In genomic region chr4:10730019-10730418, GRCh38 we compare ENCODE assay signal across 13 cellular contexts. TPM values are rescaled to one million over a fixed set of nuclear protein-coding genes. Genes with fewer than 3 reads are reported as not detected.
A peak's percentile ranks its signal among the peaks of the same experiment; 100 is the strongest.
DNase-seq lines count a peak whose midpoint lies in the region; ATAC-seq and TF ChIP-seq lines count a peak whose summit lies in the region.
"Had no signal": no experiment of that assay in that cellular context is flagged by ENCODE, and none has a peak within 500 bp of the region (broad histone marks: within the 10 kb centered on the region; RNA-seq: fewer than 3 reads in every experiment).

No MANE protein-coding gene starts in this region.

- H2AFZ ChIP-seq in OCI-LY3 (ENCODE audit: low read depth, low read length), result no peak overlapping the region

- no peak for TF ChIP-seq CTCF in OCI-LY3 (IDR thresholded peaks at IDR 0.05; ENCODE audit: low read depth, low read length)
- no peak for TF ChIP-seq CTCF in glutamatergic neuron (IDR thresholded peaks at IDR 0.05; ENCODE audit: partially characterized antibody, unreplicated experiment)

- no peaks in the 10 kb centered on the region for H3K27me3 Mint-ChIP-seq in glutamatergic neuron (ENCODE audit: unreplicated experiment)

- DNase-seq in CD1c-positive myeloid dendritic cell (ENCODE audit: extremely low spot score) (no peak), DMS79 treated with DMSO at 0.1 percent for 48 hours (lab: John Stamatoyannopoulos, UW) (no peak), glutamatergic neuron (no peak), DMS 273 (lab: John Stamatoyannopoulos, UW; ENCODE audit: unreplicated experiment) (no peak)
- DNase-seq: amniotic stem cell; CD8-positive, alpha-beta memory T cell; NCI-H1436; Peyer's patch had no signal

- H3K9me3 Mint-ChIP-seq in glutamatergic neuron (ENCODE audit: unreplicated experiment), result no peaks in the 10 kb centered on the region
- H3K9me3 Mint-ChIP-seq: nephron had no signal

- no peak overlapping the region for H3K9ac ChIP-seq in OCI-LY3 (ENCODE audit: low read length)

- H3K4me3 ChIP-seq in OCI-LY3 (ENCODE audit: low read length), result no peak overlapping the region
- H3K4me3 ChIP-seq: Peyer's patch had no signal

- no peaks in the 10 kb centered on the region for H3K9me3 ChIP-seq in OCI-LY3 (ENCODE audit: insufficient read depth, low read length)
- H3K9me3 ChIP-seq: Peyer's patch had no signal

- no peaks in the 10 kb centered on the region for H3K36me3 Mint-ChIP-seq in glutamatergic neuron (ENCODE audit: unreplicated experiment)
- H3K36me3 Mint-ChIP-seq: CD8-positive, alpha-beta memory T cell had no signal

- H3K36me3 ChIP-seq in OCI-LY3 (replicated peaks; ENCODE audit: low read depth, low read length), result no peaks in the 10 kb centered on the region
- H3K36me3 ChIP-seq: Peyer's patch had no signal

- peaks cover 4% of the 10 kb centered on the region; the same call in 1 of the 2 replicates for H3K27me3 ChIP-seq in OCI-LY3 (ENCODE audit: low read depth, low read length)
- H3K27me3 ChIP-seq: Peyer's patch had no signal

- H3K27ac Mint-ChIP-seq in glutamatergic neuron (ENCODE audit: unreplicated experiment), result no peak overlapping the region
- H3K27ac Mint-ChIP-seq: CD8-positive, alpha-beta memory T cell; nephron had no signal

- ATAC-seq in GM18511 (IDR thresholded peaks at IDR 0.05; ENCODE audit: unreplicated experiment), result peak; percentile 52
- peak; percentile 44 for ATAC-seq in GM21360 (IDR thresholded peaks at IDR 0.05; ENCODE audit: unreplicated experiment)
- peak; percentile 31 for ATAC-seq in HG02981 (IDR thresholded peaks at IDR 0.05; ENCODE audit: unreplicated experiment)

- H4K20me1 ChIP-seq in OCI-LY3 (ENCODE audit: insufficient read depth, low read length), result no peaks in the 10 kb centered on the region

- no peaks in the 10 kb centered on the region for H3K79me2 ChIP-seq in OCI-LY3 (ENCODE audit: low read length)

- H3K4me1 ChIP-seq in OCI-LY3 (ENCODE audit: low read length), result peaks cover 37% of the 10 kb centered on the region
- H3K4me1 ChIP-seq: Peyer's patch had no signal

- no peak overlapping the region for H3K4me3 Mint-ChIP-seq in glutamatergic neuron (ENCODE audit: unreplicated experiment)
- H3K4me3 Mint-ChIP-seq: CD8-positive, alpha-beta memory T cell; nephron had no signal

- H3K27ac ChIP-seq in OCI-LY3 (ENCODE audit: low read length), result no peak overlapping the region

- peaks cover 5% of the 10 kb centered on the region for H3K4me1 Mint-ChIP-seq in glutamatergic neuron (ENCODE audit: low read depth, unreplicated experiment)
- H3K4me1 Mint-ChIP-seq: nephron had no signal

- H3K4me2 ChIP-seq in OCI-LY3 (ENCODE audit: low read length), result peak overlapping the region; percentile 21

RNA-seq across cellular contexts. Expression of gene CLNK, which starts 45.5 kb away (rescaled TPM):
- total RNA-seq in glutamatergic neuron (ENCODE audit: unreplicated experiment), result not detected
